15 cellular contexts compared by ENCODE assay signal in genomic region chr10:6135039-6135438, GRCh38. TPM values are rescaled to one million over a fixed set of nuclear protein-coding genes. Genes with fewer than 3 reads are reported as not detected.
DNase-seq lines count a peak whose midpoint lies in the region; ATAC-seq and TF ChIP-seq lines count a peak whose summit lies in the region.
"Had no signal": no experiment of that assay in that cellular context is flagged by ENCODE, and none has a peak within 500 bp of the region (broad histone marks: within the 10 kb centered on the region; RNA-seq: fewer than 3 reads in every experiment).

No MANE protein-coding gene starts in this region.

- H3K36me3 ChIP-seq in MM.1S (replicated peaks; ENCODE audit: insufficient read depth, low read length), result no peaks in the 10 kb centered on the region
- H3K36me3 ChIP-seq in mucosa of descending colon (ENCODE audit: low read depth), result no peaks in the 10 kb centered on the region
- H3K36me3 ChIP-seq: thyroid gland had no signal

- H3K36me3 Mint-ChIP-seq in activated CD8-positive, alpha-beta T cell treated with anti-CD3 and anti-CD28 coated beads for 36 hours (ENCODE audit: low read depth), result no peaks in the 10 kb centered on the region
- no peaks in the 10 kb centered on the region for H3K36me3 Mint-ChIP-seq in activated CD8-positive, alpha-beta T cell treated with anti-CD3 and anti-CD28 coated beads, Interleukin-2, amount 10 ng/mL, durations not matched to agents 7 days and 5 days (ENCODE audit: low read depth)

- no peaks in the 10 kb centered on the region for H3K79me2 ChIP-seq in MM.1S (ENCODE audit: low read length)
- H3K79me2 ChIP-seq: parathyroid adenoma had no signal

- no peak overlapping the region for H2AFZ ChIP-seq in MM.1S (ENCODE audit: low read length)
- H2AFZ ChIP-seq: parathyroid adenoma had no signal

- no peaks in the 10 kb centered on the region for H3K9me3 Mint-ChIP-seq in activated CD8-positive, alpha-beta T cell treated with anti-CD3 and anti-CD28 coated beads for 36 hours
- H3K9me3 Mint-ChIP-seq in activated CD8-positive, alpha-beta T cell treated with anti-CD3 and anti-CD28 coated beads, Interleukin-2, amount 10 ng/mL, durations not matched to agents 7 days and 5 days (ENCODE audit: insufficient read depth), result no peaks in the 10 kb centered on the region

- ATAC-seq in activated CD8-positive, alpha-beta T cell treated with anti-CD3 and anti-CD28 coated beads for 36 hours, result no peak
- ATAC-seq in activated CD8-positive, alpha-beta T cell treated with anti-CD3 and anti-CD28 coated beads, Interleukin-2, amount 10 ng/mL, durations not matched to agents 7 days and 5 days, result no peak
- ATAC-seq in GM19467 (IDR thresholded peaks at IDR 0.05; ENCODE audit: unreplicated experiment) (peak; percentile 34), mucosa of descending colon (peak; percentile 52)

- no peak for TF ChIP-seq CTCF in activated CD8-positive, alpha-beta T cell treated with anti-CD3 and anti-CD28 coated beads for 36 hours (IDR thresholded peaks at IDR 0.05)
- TF ChIP-seq CTCF in MM.1S (IDR thresholded peaks at IDR 0.05; ENCODE audit: low read length), result no peak
- TF ChIP-seq CTCF in mucosa of descending colon (IDR thresholded peaks at IDR 0.05), result no peak

- no peaks in the 10 kb centered on the region for H3K9me2 ChIP-seq in MM.1S (replicated peaks; ENCODE audit: insufficient read depth, low read length)

- H3K9ac ChIP-seq in MM.1S (ENCODE audit: low read length), result no peak overlapping the region
- H3K9ac ChIP-seq: parathyroid adenoma had no signal

- CTCF ChIA-PET in activated CD8-positive, alpha-beta T cell treated with anti-CD3 and anti-CD28 coated beads for 36 hours (lab: Charles Lee), result interaction anchor here (0.7 to 3.0 kb wide), 8 partner anchors 9 to 271 kb away, joined by 3 to 17 read pairs (median 3); no protein-coding TSS in a partner anchor
- CTCF ChIA-PET in activated CD8-positive, alpha-beta T cell treated with anti-CD3 and anti-CD28 coated beads, Interleukin-2, amount 10 ng/mL, durations not matched to agents 7 days and 5 days (lab: Charles Lee), result interaction anchor here (0.7 to 2.6 kb wide), 7 partner anchors 17 to 277 kb away, joined by 3 to 11 read pairs (median 4); partner anchors contain the start of gene PFKFB3

- POLR2A ChIA-PET in activated CD8-positive, alpha-beta T cell treated with anti-CD3 and anti-CD28 coated beads for 36 hours (lab: Charles Lee), result interaction anchor here (1.1 to 1.4 kb wide), 5 partner anchors 11 to 43 kb away, joined by 3 read pairs; no protein-coding TSS in a partner anchor
- POLR2A ChIA-PET in activated CD8-positive, alpha-beta T cell treated with anti-CD3 and anti-CD28 coated beads, Interleukin-2, amount 10 ng/mL, durations not matched to agents 7 days and 5 days (lab: Charles Lee), result interaction anchor here (0.7 to 1.1 kb wide), 2 partner anchors 9 to 13 kb away, joined by 3 read pairs; no protein-coding TSS in a partner anchor

- peak overlapping the region; percentile 10; the same call in 1 of the 2 replicates for H3K4me2 ChIP-seq in MM.1S (ENCODE audit: low read depth, low read length)
- H3K4me2 ChIP-seq: A549 had no signal

- peaks cover 9% of the 10 kb centered on the region for H3K27me3 Mint-ChIP-seq in activated CD8-positive, alpha-beta T cell treated with anti-CD3 and anti-CD28 coated beads for 36 hours
- peaks cover 4% of the 10 kb centered on the region for H3K27me3 Mint-ChIP-seq in activated CD8-positive, alpha-beta T cell treated with anti-CD3 and anti-CD28 coated beads, Interleukin-2, amount 10 ng/mL, durations not matched to agents 7 days and 5 days (ENCODE audit: low read depth)

- no peaks in the 10 kb centered on the region for H3F3A ChIP-seq in MM.1S (ENCODE audit: insufficient read depth, low read length)

- no peak overlapping the region for H3K27ac Mint-ChIP-seq in activated CD8-positive, alpha-beta T cell treated with anti-CD3 and anti-CD28 coated beads for 36 hours
- no peak overlapping the region for H3K27ac Mint-ChIP-seq in activated CD8-positive, alpha-beta T cell treated with anti-CD3 and anti-CD28 coated beads, Interleukin-2, amount 10 ng/mL, durations not matched to agents 7 days and 5 days

- DNase-seq in activated CD8-positive, alpha-beta T cell treated with anti-CD3 and anti-CD28 coated beads for 36 hours, result no peak
- no peak for DNase-seq in activated CD8-positive, alpha-beta T cell treated with anti-CD3 and anti-CD28 coated beads, Interleukin-2, amount 10 ng/mL, durations not matched to agents 7 days and 5 days
- DNase-seq in MM.1S (no peak), mucosa of descending colon (no peak), kidney tubule cell (ENCODE audit: low spot score) (no peak), C1 segment of cervical spinal cord (lab: John Stamatoyannopoulos, UW) (no peak)
- no peak for DNase-seq in effector CD8-positive, alpha-beta T cell (lab: John Stamatoyannopoulos, UW)
- DNase-seq: activated gamma-delta T cell treated with Interleukin-2 at 50 U/mL for 16 hours; caudate nucleus; MV-4-11; stimulated activated CD4-positive, alpha-beta T cell treated with anti-CD3 and anti-CD28 coated beads, Interleukin-15, amount 100 ng/mL, for 24 hours; thyroid gland had no signal

- H3K4me1 ChIP-seq in MM.1S (ENCODE audit: low read length), result no peaks in the 10 kb centered on the region
- H3K4me1 ChIP-seq in mucosa of descending colon (ENCODE audit: low read depth), result no peaks in the 10 kb centered on the region
- H3K4me1 ChIP-seq: parathyroid adenoma, thyroid gland had no signal

- intact Hi-C loops in activated CD8-positive, alpha-beta T cell treated with anti-CD3 and anti-CD28 coated beads for 36 hours (cut with micrococcal nuclease), result no loop called here
- intact Hi-C loops in mucosa of descending colon (cut with DNase I, micrococcal nuclease), result no loop called here

- H4K20me1 ChIP-seq in MM.1S (ENCODE audit: insufficient read depth, low read length), result no peaks in the 10 kb centered on the region

- no peaks in the 10 kb centered on the region for H3K9me3 ChIP-seq in MM.1S (replicated peaks; ENCODE audit: insufficient read depth, low read length)
- no peaks in the 10 kb centered on the region for H3K9me3 ChIP-seq in mucosa of descending colon
- H3K9me3 ChIP-seq: A549, thyroid gland had no signal

- peak overlapping the region; percentile 58 for H3K4me3 Mint-ChIP-seq in activated CD8-positive, alpha-beta T cell treated with anti-CD3 and anti-CD28 coated beads for 36 hours
- H3K4me3 Mint-ChIP-seq in activated CD8-positive, alpha-beta T cell treated with anti-CD3 and anti-CD28 coated beads, Interleukin-2, amount 10 ng/mL, durations not matched to agents 7 days and 5 days, result no peak overlapping the region

- H3K4me1 Mint-ChIP-seq in activated CD8-positive, alpha-beta T cell treated with anti-CD3 and anti-CD28 coated beads for 36 hours (ENCODE audit: low read depth), result peaks cover 50% of the 10 kb centered on the region
- peaks cover 40% of the 10 kb centered on the region for H3K4me1 Mint-ChIP-seq in activated CD8-positive, alpha-beta T cell treated with anti-CD3 and anti-CD28 coated beads, Interleukin-2, amount 10 ng/mL, durations not matched to agents 7 days and 5 days (ENCODE audit: low read depth)

- peaks cover 30% of the 10 kb centered on the region for H3K27me3 ChIP-seq in MM.1S (replicated peaks; ENCODE audit: insufficient read depth, low read length)
- H3K27me3 ChIP-seq: thyroid gland had no signal

- H3K4me3 ChIP-seq in MM.1S (ENCODE audit: low read length) (no peak overlapping the region), mucosa of descending colon (no peak overlapping the region)
- H3K4me3 ChIP-seq: A549, thyroid gland had no signal

- H3K27ac ChIP-seq in MM.1S (ENCODE audit: low read length), result no peak overlapping the region
- H3K27ac ChIP-seq: A549, parathyroid adenoma, thyroid gland had no signal

RNA-seq across cellular contexts. Expression of gene RBM17, which starts 46.2 kb away (rescaled TPM):
- 100 to 1,000 TPM; 284 to 285 TPM for total RNA-seq in activated CD8-positive, alpha-beta T cell treated with anti-CD3 and anti-CD28 coated beads for 36 hours
- total RNA-seq in activated CD8-positive, alpha-beta T cell treated with anti-CD3 and anti-CD28 coated beads, Interleukin-2, amount 10 ng/mL, durations not matched to agents 7 days and 5 days, result 100 to 1,000 TPM; 213 to 217 TPM
- total RNA-seq in mucosa of descending colon, result 100 to 1,000 TPM in 1 of 3 donors, 10 to 100 TPM in 2; 87.4 to 100 (median 90.8) TPM

Comparison
In these comparisons a context has a peak if more than half of its experiments do, and no peak if none do; other contexts are left out.
1. ATAC-seq: peak in GM19467 (single experiment) and mucosa of descending colon (single experiment); none in activated CD8-positive, alpha-beta T cell treated with anti-CD3 and anti-CD28 coated beads for 36 hours (single experiment) and activated CD8-positive, alpha-beta T cell treated with anti-CD3 and anti-CD28 coated beads, Interleukin-2, amount 10 ng/mL, durations not matched to agents 7 days and 5 days (single experiment).